Comparison of ENCODE assay signal across 18 cellular contexts in the genomic region with DNA sequence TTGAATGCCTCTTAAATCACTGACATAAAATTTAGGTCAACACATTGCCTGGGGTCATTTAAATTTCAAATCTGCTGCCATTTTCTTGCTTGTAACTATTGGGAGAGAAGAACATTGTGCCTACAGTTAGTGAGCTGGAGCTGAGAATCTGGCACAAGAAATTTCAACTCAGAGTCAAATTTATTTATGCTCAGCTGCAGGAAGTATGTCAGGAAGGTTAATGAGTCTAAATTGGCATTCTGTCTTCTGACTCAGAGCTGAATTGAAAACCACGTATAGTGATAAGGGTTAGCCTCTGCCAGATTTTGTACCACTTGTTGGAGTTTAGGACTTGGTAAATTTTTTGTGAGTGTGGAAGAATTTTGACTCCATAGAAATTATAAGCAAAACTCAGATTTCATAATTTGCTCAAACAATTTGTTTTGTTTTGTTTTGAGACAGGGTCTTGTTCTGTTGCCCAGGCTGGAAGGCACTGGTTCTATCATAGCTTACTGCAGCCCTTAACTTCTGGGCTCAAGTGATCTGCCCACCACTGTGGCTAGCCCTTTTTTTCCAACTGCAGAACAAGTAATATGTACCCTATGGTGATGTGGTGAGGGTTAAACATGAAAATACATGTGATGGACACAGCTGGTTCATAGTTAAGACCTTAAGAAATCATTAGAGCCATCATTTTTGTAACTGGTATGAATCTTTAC. TPM values are rescaled to one million over a fixed set of nuclear protein-coding genes. Genes with fewer than 3 reads are reported as not detected.
DNase-seq lines count a peak whose midpoint lies in the region; ATAC-seq and TF ChIP-seq lines count a peak whose summit lies in the region.
"Had no signal": no experiment of that assay in that cellular context is flagged by ENCODE, and none has a peak within 500 bp of the region (broad histone marks: within the 10 kb centered on the region; RNA-seq: fewer than 3 reads in every experiment).

No MANE protein-coding gene starts in this region.

- no peaks in the 10 kb centered on the region for H3K27me3 Mint-ChIP-seq in mesothelial cell of epicardium (ENCODE audit: low read depth)

- H3K4me1 Mint-ChIP-seq in mesothelial cell of epicardium = peaks cover 21% of the 10 kb centered on the region
- H3K4me1 Mint-ChIP-seq: activated CD4-positive, alpha-beta T cell treated with anti-CD3 and anti-CD28 coated beads, Interleukin-2, amount 10 ng/mL, durations not matched to agents 24 days and 14 days; stimulated activated naive CD8-positive, alpha-beta T cell treated with anti-CD3 and anti-CD28 coated beads, Interleukin-15, amount 100 ng/mL, for 72 hours had no signal

- no peak overlapping the region for H3K4me3 Mint-ChIP-seq in mesothelial cell of epicardium
- H3K4me3 Mint-ChIP-seq: activated CD4-positive, alpha-beta T cell treated with anti-CD3 and anti-CD28 coated beads, Interleukin-2, amount 10 ng/mL, durations not matched to agents 24 days and 14 days; activated T-cell treated with anti-CD3 and anti-CD28 coated beads, Interleukin-2, amount 50 U/mL, for 4 hours; stimulated activated naive CD8-positive, alpha-beta T cell treated with anti-CD3 and anti-CD28 coated beads, Interleukin-15, amount 100 ng/mL, for 72 hours; T-helper 2 cell treated with Interferon-gamma antibody and Interleukin-4, amounts not matched to agents 5 μg/mL and 100 μg/mL, for 36 hours had no signal

- no peak overlapping the region for H3K4me3 ChIP-seq in AG10803 (ENCODE audit: low read length)
- no peak overlapping the region for H3K4me3 ChIP-seq in choroid plexus epithelial cell (ENCODE audit: low read depth, low read length)
- H3K4me3 ChIP-seq: lung had no signal

- H3K36me3 Mint-ChIP-seq in mesothelial cell of epicardium = peaks cover 13% of the 10 kb centered on the region

- H3K9me3 Mint-ChIP-seq in mesothelial cell of epicardium = peaks cover 22% of the 10 kb centered on the region
- H3K9me3 Mint-ChIP-seq: T-helper 2 cell treated with Interferon-gamma antibody and Interleukin-4, amounts not matched to agents 5 μg/mL and 100 μg/mL, for 36 hours had no signal

- ATAC-seq in GM21786 (IDR thresholded peaks at IDR 0.05; ENCODE audit: unreplicated experiment) = no peak
- ATAC-seq: activated T-cell treated with anti-CD3 and anti-CD28 coated beads, Interleukin-2, amount 50 U/mL, for 4 hours; esophagus mucosa; stimulated activated naive CD8-positive, alpha-beta T cell treated with anti-CD3 and anti-CD28 coated beads, Interleukin-15, amount 100 ng/mL, for 72 hours had no signal

- DNase-seq in AG10803 (ENCODE audit: low read depth) (peak; percentile 63), LHCN-M2 (ENCODE audit: low read depth) (peak; percentile 44), choroid plexus epithelial cell (ENCODE audit: low read depth) (peak; percentile 18), mesothelial cell of epicardium (ENCODE audit: low spot score in 2 of 2, unreplicated experiment in 2 of 2) (no peak), NCI-H510A (lab: John Stamatoyannopoulos, UW) (no peak), medulla oblongata (ENCODE audit: extremely low spot score) (no peak), NCI-H1105 (lab: John Stamatoyannopoulos, UW) (no peak)
- DNase-seq: activated CD4-positive, alpha-beta T cell treated with anti-CD3 and anti-CD28 coated beads, Interleukin-2, amount 10 ng/mL, durations not matched to agents 24 days and 14 days; activated T-cell treated with anti-CD3 and anti-CD28 coated beads, Interleukin-2, amount 50 U/mL, for 4 hours; cortex of kidney; NCI-H1930; NCI-H526 treated with DMSO at 0.1 percent for 48 hours; SHP77; stimulated activated naive CD8-positive, alpha-beta T cell treated with anti-CD3 and anti-CD28 coated beads, Interleukin-15, amount 100 ng/mL, for 72 hours had no signal

- TF ChIP-seq CTCF in AG10803 (conservative IDR thresholded peaks at IDR 0.05; ENCODE audit: low read length) (no peak), choroid plexus epithelial cell (conservative IDR thresholded peaks at IDR 0.05; ENCODE audit: low read depth, low read length) (no peak), mesothelial cell of epicardium (IDR thresholded peaks at IDR 0.05; ENCODE audit: unreplicated experiment) (no peak)

- H3K27ac Mint-ChIP-seq in mesothelial cell of epicardium = peak overlapping the region; percentile 28
- H3K27ac Mint-ChIP-seq: activated CD4-positive, alpha-beta T cell treated with anti-CD3 and anti-CD28 coated beads, Interleukin-2, amount 10 ng/mL, durations not matched to agents 24 days and 14 days; stimulated activated naive CD8-positive, alpha-beta T cell treated with anti-CD3 and anti-CD28 coated beads, Interleukin-15, amount 100 ng/mL, for 72 hours; T-helper 2 cell treated with Interferon-gamma antibody and Interleukin-4, amounts not matched to agents 5 μg/mL and 100 μg/mL, for 36 hours had no signal

RNA-seq across cellular contexts. Expression of gene CSTF2T, which starts 31.3 kb away (rescaled TPM):
- total RNA-seq in LHCN-M2 (2014; rRNA removed) (24.0 and 24.9 TPM in 2 replicates), mesothelial cell of epicardium (23.3 to 23.9 TPM (median 23.8 TPM) in 3 replicates)
- 10.4 TPM for polyA plus RNA-seq in LHCN-M2 (2012)

Comparison
In these comparisons a context has a peak if more than half of its experiments do, and no peak if none do; other contexts are left out.
1. DNase-seq: peak in AG10803 (single experiment), LHCN-M2 (single experiment) and choroid plexus epithelial cell (single experiment); none in mesothelial cell of epicardium (0 of 2), NCI-H510A (single experiment), medulla oblongata (single experiment) and NCI-H1105 (single experiment).